In the genomic region with DNA sequence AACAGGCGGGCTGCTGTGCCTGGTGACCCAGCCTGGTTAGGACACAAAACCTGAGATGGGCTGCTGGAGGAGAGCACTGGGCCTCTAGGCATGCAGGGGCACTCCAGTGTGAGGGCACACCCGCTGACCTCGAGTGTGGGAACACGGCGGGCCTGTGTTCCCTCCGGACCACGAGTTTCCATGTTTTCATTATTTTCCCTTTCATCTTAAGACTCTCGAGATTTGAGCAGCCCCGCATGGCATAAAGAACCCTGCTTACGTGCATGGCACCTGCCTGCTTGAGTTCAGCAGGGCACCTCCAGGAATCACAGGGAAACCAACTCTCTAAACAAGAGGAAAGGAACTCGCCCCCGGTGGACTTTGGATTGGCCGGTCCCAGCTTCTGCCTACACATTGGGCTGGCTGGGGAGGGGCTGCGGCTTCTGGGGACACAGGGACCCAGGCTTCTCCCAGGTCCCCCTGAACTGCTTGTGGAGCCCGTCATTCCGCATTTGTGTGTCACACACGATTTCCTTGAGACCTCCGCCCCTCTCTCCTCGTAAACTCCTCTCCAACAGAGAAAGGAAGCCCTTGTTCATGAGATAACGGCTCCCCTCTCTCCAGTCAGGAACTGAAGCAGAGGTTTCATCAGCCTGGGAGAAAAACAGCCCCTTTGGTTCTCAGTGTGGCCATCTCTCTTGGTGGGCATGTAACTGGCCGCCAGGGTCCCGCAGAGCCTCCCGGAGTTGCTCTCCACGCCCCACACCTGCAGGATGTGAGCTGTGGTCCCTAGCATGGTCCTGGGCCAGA, we compare ENCODE assay signal across 22 cellular contexts.
DNase-seq lines count a peak whose midpoint lies in the region; ATAC-seq, FAIRE-seq and TF ChIP-seq lines count a peak whose summit lies in the region.
"Had no signal": no experiment of that assay in that cellular context is flagged by ENCODE, and none has a peak within 500 bp of the region (broad histone marks: within the 10 kb centered on the region; RNA-seq: fewer than 3 reads in every experiment).

No MANE protein-coding gene starts in this region.

- H3K4me1 ChIP-seq in HEK293 (ENCODE audit: control insufficient read depth, insufficient read depth, low read length) (no peaks in the 10 kb centered on the region), right lobe of liver (peaks cover 0 to 4% (median 1%) of the 10 kb centered on the region in 4 donors), small intestine (ENCODE audit: control insufficient read depth in 2 of 2, insufficient read depth in 1 of 2, low read depth in 1 of 2, low read length in 1 of 2) (no peaks in the 10 kb centered on the region), spleen (no peaks in the 10 kb centered on the region)
- H3K4me1 ChIP-seq: A549, HAP-1 had no signal

- no peak overlapping the region for H3K4me3 Mint-ChIP-seq in WTC11
- H3K4me3 Mint-ChIP-seq: CD8-positive, alpha-beta memory T cell had no signal

- no peak for DNase-seq in WTC11 (ENCODE audit: low spot score)
- DNase-seq in right lobe of liver, result peak in 1 of 3 donors; percentile 44
- DNase-seq in small intestine, result peak; percentile 70
- DNase-seq in spleen, result no peak
- no peak for DNase-seq in NCI-H2196 (lab: John Stamatoyannopoulos, UW; ENCODE audit: unreplicated experiment)
- DNase-seq: C1 segment of cervical spinal cord; CD8-positive, alpha-beta memory T cell; DMS79; KG1; NCI-H1105 treated with DMSO at 0.1 percent for 48 hours; NCI-H1694; NCI-H2081 treated with DMSO at 0.1 percent for 48 hours; NCI-H510A; NCI-H748 treated with DMSO at 0.1 percent for 48 hours; NK-92 treated with Interleukin-12 subunit alpha and Interleukin-12 subunit beta, amount 100 ng/mL, for 24 hours; Right ventricle myocardium superior had no signal

- POLR2A ChIA-PET in HEK293 (lab: Yijun Ruan, JAX) (no interaction called here), WTC11 (lab: Charles Lee) (no interaction called here)

- ATAC-seq in WTC11 (no peak), right lobe of liver (peak; percentile 34 to 47 (median 40)), GM21786 (IDR thresholded peaks at IDR 0.05; ENCODE audit: unreplicated experiment) (no peak)
- ATAC-seq: A549 had no signal

- H3K27me3 ChIP-seq in right lobe of liver, result no peaks in the 10 kb centered on the region
- no peaks in the 10 kb centered on the region for H3K27me3 ChIP-seq in small intestine (ENCODE audit: control insufficient read depth in 2 of 2, insufficient read depth in 2 of 2, low read length in 2 of 2)
- no peaks in the 10 kb centered on the region for H3K27me3 ChIP-seq in spleen (replicated peaks in 1 of 7)

- TF ChIP-seq CTCF in HEK293 (tag by site-specific recombination; IDR thresholded peaks at IDR 0.05), result no peak
- no peak for TF ChIP-seq CTCF in WTC11 (IDR thresholded peaks at IDR 0.05)
- TF ChIP-seq CTCF in right lobe of liver (IDR thresholded peaks at IDR 0.05), result no peak
- no peak for TF ChIP-seq CTCF in spleen (IDR thresholded peaks at IDR 0.05 in 8 of 11, conservative IDR thresholded peaks at IDR 0.05 in 3 of 11)

- 69% methylated on average over 9 of the region's 24 CpGs for WGBS in right lobe of liver (ENCODE audit: insufficient coverage, low coverage, low lambda C conversion rate, missing lambda C conversion rate)
- WGBS in small intestine, 3 donors, result 38 to 64% (median 46%) methylated on average over 24 of the region's 24 CpGs
- WGBS in spleen, 5 donors, result 69 to 75% (median 74%) methylated on average over 24 of the region's 24 CpGs

- H3K4me1 Mint-ChIP-seq in WTC11, result peaks cover 22% of the 10 kb centered on the region
- H3K4me1 Mint-ChIP-seq: CD8-positive, alpha-beta memory T cell had no signal

- no peaks in the 10 kb centered on the region; the same call in none of the 2 replicates for H3K27me3 Mint-ChIP-seq in WTC11 (ENCODE audit: low read depth)

- H3K9me3 ChIP-seq in HEK293 (ENCODE audit: control insufficient read depth, insufficient read depth, low read depth, low read length), result no peaks in the 10 kb centered on the region
- no peaks in the 10 kb centered on the region for H3K9me3 ChIP-seq in right lobe of liver
- H3K9me3 ChIP-seq in small intestine (ENCODE audit: control insufficient read depth, low read depth), result no peaks in the 10 kb centered on the region
- H3K9me3 ChIP-seq in spleen, result no peaks in the 10 kb centered on the region
- H3K9me3 ChIP-seq: A549, HAP-1 had no signal

- H3K9me3 Mint-ChIP-seq in WTC11, result no peaks in the 10 kb centered on the region
- H3K9me3 Mint-ChIP-seq: CD8-positive, alpha-beta memory T cell had no signal

- no peak for FAIRE-seq in small intestine (lab: Jason Lieb, UNC)
- FAIRE-seq: A549, GM12892, RCC 7860 had no signal

- CTCF ChIA-PET in HEK293 (lab: Yijun Ruan, JAX), result interaction anchor here (0.9 kb wide), 1 partner anchor 21 kb away, joined by 3 read pairs; no protein-coding TSS in a partner anchor
- CTCF ChIA-PET in WTC11 (lab: Charles Lee), result no interaction called here

- H3K27ac ChIP-seq in HEK293 (ENCODE audit: extremely low read depth, low read depth, low read length), result no peak overlapping the region
- H3K27ac ChIP-seq in right lobe of liver, result no peak overlapping the region
- H3K27ac ChIP-seq in small intestine (ENCODE audit: low read depth in 1 of 2, low read length in 1 of 2), result no peak overlapping the region
- no peak overlapping the region for H3K27ac ChIP-seq in spleen
- H3K27ac ChIP-seq: A549 had no signal

- no peaks in the 10 kb centered on the region for H3K36me3 Mint-ChIP-seq in WTC11
- H3K36me3 Mint-ChIP-seq: CD8-positive, alpha-beta memory T cell had no signal

- H3K4me3 ChIP-seq in HEK293 (ENCODE audit: low read depth, low read length) (no peak overlapping the region), right lobe of liver (no peak overlapping the region), small intestine (ENCODE audit: low read depth in 1 of 2, low read length in 2 of 2) (no peak overlapping the region), spleen (no peak overlapping the region)
- H3K4me3 ChIP-seq: A549, HAP-1 had no signal

- TF ChIP-seq POLR2A in right lobe of liver (IDR thresholded peaks at IDR 0.05), result no peak
- TF ChIP-seq POLR2A in spleen (IDR thresholded peaks at IDR 0.05), result no peak

- H3K36me3 ChIP-seq in HEK293 (ENCODE audit: control insufficient read depth in 2 of 2, insufficient read depth in 1 of 2, low read length in 2 of 2), result no peaks in the 10 kb centered on the region
- H3K36me3 ChIP-seq in right lobe of liver, result no peaks in the 10 kb centered on the region
- H3K36me3 ChIP-seq in small intestine (ENCODE audit: control insufficient read depth in 2 of 2, insufficient read depth in 2 of 2, low read length in 2 of 2), result no peaks in the 10 kb centered on the region
- no peaks in the 10 kb centered on the region for H3K36me3 ChIP-seq in spleen
- H3K36me3 ChIP-seq: HAP-1 had no signal

- intact Hi-C loops in right lobe of liver (cut with DNase I), result loop anchor here in 1 of 2 donors (10.0 kb wide), 1 partner anchor 238 kb away; no protein-coding TSS in a partner anchor
- intact Hi-C loops in spleen (cut with DNase I; ENCODE audit: low total_unique reads), result no loop called here

- H3K27ac Mint-ChIP-seq in WTC11, result no peak overlapping the region
- H3K27ac Mint-ChIP-seq: CD8-positive, alpha-beta memory T cell had no signal

TF ChIP-seq in HEK293, 187 proteins besides CTCF, POLR2A, EP300 and RAD21:
- no peak for TF ChIP-seq ZNF354C (tag by site-specific recombination; IDR thresholded peaks at IDR 0.05; ENCODE audit: borderline replicate concordance, low read depth)
- TF ChIP-seq ZIC2 (tag by site-specific recombination; IDR thresholded peaks at IDR 0.05), result peak; percentile 19; the same call in 1 of the 2 replicates
- TF ChIP-seq ZNF341 (tag by site-specific recombination; IDR thresholded peaks at IDR 0.05; ENCODE audit: low read depth), result no peak

TF ChIP-seq in WTC11, 78 proteins besides CTCF, POLR2A, EP300 and RAD21:
- peak; percentile 47 for TF ChIP-seq GABPB1 (CRISPR knock-in tag; IDR thresholded peaks at IDR 0.05)
- TF ChIP-seq ZNF396 (CRISPR knock-in tag; IDR thresholded peaks at IDR 0.05; ENCODE audit: borderline replicate concordance), result no peak

Comparison
In these comparisons a context has a peak if more than half of its experiments do, and no peak if none do; other contexts are left out.
1. ATAC-seq: peak in right lobe of liver (4 of 4); none in WTC11 (single experiment) and GM21786 (single experiment).